8 cellular contexts compared by ENCODE assay signal in genomic region chr4:126071346-126072333, GRCh38.
DNase-seq lines count a peak whose midpoint lies in the region; FAIRE-seq and TF ChIP-seq lines count a peak whose summit lies in the region.

No MANE protein-coding gene starts in this region.

- H3K4me3 ChIP-seq in stomach (no peak overlapping the region), small intestine (ENCODE audit: low read depth in 1 of 2, low read length in 2 of 2) (no peak overlapping the region)

- TF ChIP-seq EP300 in stomach (IDR thresholded peaks at IDR 0.05), result no peak

- H3K9me3 ChIP-seq in stomach (no peaks in the 10 kb centered on the region), small intestine (ENCODE audit: control insufficient read depth, low read depth) (no peaks in the 10 kb centered on the region)

- H3K4me1 ChIP-seq in stomach (peaks cover 0 to 14% (median 8%) of the 10 kb centered on the region in 4 donors), small intestine (ENCODE audit: control insufficient read depth in 2 of 2, insufficient read depth in 1 of 2, low read depth in 1 of 2, low read length in 1 of 2) (no peaks in the 10 kb centered on the region)

- no peaks in the 10 kb centered on the region for H3K36me3 Mint-ChIP-seq in HFFc6 (ENCODE audit: low read depth)

- no peaks in the 10 kb centered on the region for H3K9me3 Mint-ChIP-seq in HFFc6

- no peaks in the 10 kb centered on the region for H3K27me3 ChIP-seq in stomach
- no peaks in the 10 kb centered on the region for H3K27me3 ChIP-seq in small intestine (ENCODE audit: control insufficient read depth in 2 of 2, insufficient read depth in 2 of 2, low read length in 2 of 2)

- H3K27ac ChIP-seq in stomach, result no peak overlapping the region
- no peak overlapping the region for H3K27ac ChIP-seq in small intestine (ENCODE audit: low read depth in 1 of 2, low read length in 1 of 2)

- no peak overlapping the region for H3K27ac Mint-ChIP-seq in HFFc6

- TF ChIP-seq POLR2A in stomach (IDR thresholded peaks at IDR 0.05), result no peak

- TF ChIP-seq CTCF in HFFc6 (IDR thresholded peaks at IDR 0.05), result no peak
- no peak for TF ChIP-seq CTCF in stomach (IDR thresholded peaks at IDR 0.05)

- no peaks in the 10 kb centered on the region for H3K36me3 ChIP-seq in stomach
- no peaks in the 10 kb centered on the region for H3K36me3 ChIP-seq in small intestine (ENCODE audit: control insufficient read depth in 2 of 2, insufficient read depth in 2 of 2, low read length in 2 of 2)

- no peak for FAIRE-seq in small intestine (lab: Jason Lieb, UNC)

- H3K27me3 Mint-ChIP-seq in HFFc6 (ENCODE audit: insufficient read depth), result no peaks in the 10 kb centered on the region

- DNase-seq in HFFc6 (peak; percentile 18), SHP77 (lab: John Stamatoyannopoulos, UW) (peak; percentile 67 to 69), globus pallidus (ENCODE audit: low spot score) (peak; percentile 80), stomach (peak; percentile 54), NCI-H187 treated with DMSO at 0.1 percent for 48 hours (lab: John Stamatoyannopoulos, UW) (no peak), posterior vena cava (ENCODE audit: low spot score) (no peak), small intestine (no peak), NOMO-1 treated with dmso at 0.1 percent for 144 hours (lab: John Stamatoyannopoulos, UW; ENCODE audit: unreplicated experiment) (no peak)

- H3K4me1 Mint-ChIP-seq in HFFc6 (ENCODE audit: low read depth), result 0 out of 2 replicates have a peak, but pooled peaks cover 7% of the 10 kb centered on the region

- intact Hi-C loops in stomach (cut with DNase I; ENCODE audit: low total_unique reads) (no loop called here), posterior vena cava (cut with DNase I) (no loop called here)

- WGBS in stomach, 5 donors, result 9 to 27% (median 17%) methylated on average over 4 of the region's 4 CpGs
- 51 to 63% (median 59%) methylated on average over 4 of the region's 4 CpGs for WGBS in small intestine, 3 donors

- H3K4me3 Mint-ChIP-seq in HFFc6, result no peak overlapping the region

Comparison
In these comparisons a context has a peak if more than half of its experiments do, and no peak if none do; other contexts are left out.
1. DNase-seq: peak in HFFc6 (single experiment), SHP77 (2 of 2), globus pallidus (single experiment) and stomach (single experiment); none in NCI-H187 treated with DMSO at 0.1 percent for 48 hours (single experiment), posterior vena cava (single experiment), small intestine (single experiment) and NOMO-1 treated with dmso at 0.1 percent for 144 hours (single experiment).